Comparison of ENCODE assay signal across 11 cellular contexts in genomic region chr5:172731286-172732073, GRCh38. TPM values are rescaled to one million over a fixed set of nuclear protein-coding genes. Genes with fewer than 3 reads are reported as not detected.
DNase-seq lines count a peak whose midpoint lies in the region; ATAC-seq, FAIRE-seq and TF ChIP-seq lines count a peak whose summit lies in the region.
"Had no signal": no experiment of that assay in that cellular context is flagged by ENCODE, and none has a peak within 500 bp of the region (broad histone marks: within the 10 kb centered on the region; RNA-seq: fewer than 3 reads in every experiment).

No MANE protein-coding gene starts in this region.

- H2BK120ac ChIP-seq in H1 (replicated peaks; ENCODE audit: low read depth, low read length): no peak overlapping the region

- no peak overlapping the region for H2BK5ac ChIP-seq in H1 (ENCODE audit: low read depth, low read length)

- H3K79me1 ChIP-seq in H1 (ENCODE audit: low read depth, low read length): no peaks in the 10 kb centered on the region

- POLR2A ChIA-PET in H1 (lab: Charles Lee; ENCODE audit: partially characterized antibody): interaction anchor here (1.0 kb wide), 1 partner anchor 23 kb away, joined by 3 read pairs; no protein-coding TSS in a partner anchor
- POLR2A ChIA-PET in activated CD4-positive, alpha-beta T cell treated with anti-CD3 and anti-CD28 coated beads, Interleukin-2, amount 10 ng/mL, durations not matched to agents 7 days and 5 days (lab: Charles Lee): no interaction called here

- DNase-seq in left ventricle myocardium inferior (no peak), heart left ventricle (no peak), H1 (ENCODE audit: low read depth in 1 of 2, low spot score in 2 of 2) (no peak), GM13977 (ENCODE audit: low spot score) (no peak), NCI-H2227 treated with DMSO at 0.1 percent for 48 hours (lab: John Stamatoyannopoulos, UW) (no peak)
- no peak for DNase-seq in activated CD4-positive, alpha-beta T cell treated with anti-CD3 and anti-CD28 coated beads, Interleukin-2, amount 10 ng/mL, durations not matched to agents 7 days and 5 days

- peaks cover 43% of the 10 kb centered on the region for H3K4me1 ChIP-seq in left ventricle myocardium inferior
- H3K4me1 ChIP-seq in heart left ventricle: peaks cover 6 to 31% (median 24%) of the 10 kb centered on the region in 12 donors
- peaks cover 0 to 6% (median under 1%) of the 10 kb centered on the region in 4 experiments; a peak in 2 of 7 replicates for H3K4me1 ChIP-seq in H1 (replicated peaks in 1 of 4; ENCODE audit: control insufficient read depth in 3 of 4, insufficient read depth in 4 of 4, low read length in 3 of 4)
- H3K4me1 ChIP-seq in muscle layer of duodenum (ENCODE audit: control insufficient read depth in 1 of 2, insufficient read depth in 2 of 2, low read length in 2 of 2): peaks cover 10 to 17% of the 10 kb centered on the region in 2 donors

- H3K9ac ChIP-seq in H1 (replicated peaks in 1 of 4; ENCODE audit: extremely low read depth in 1 of 4, low read depth in 3 of 4, low read length in 3 of 4): no peak overlapping the region

- no peaks in the 10 kb centered on the region for H4K20me1 ChIP-seq in H1 (replicated peaks in 1 of 2; ENCODE audit: control insufficient read depth in 1 of 2, insufficient read depth in 2 of 2, low read length in 2 of 2)

- TF ChIP-seq POLR2A in heart left ventricle (IDR thresholded peaks at IDR 0.05) (no peak), H1 (IDR thresholded peaks at IDR 0.05; ENCODE audit: control extremely low read depth in 1 of 2, low read depth in 2 of 2, low read length in 2 of 2) (no peak)

- no peak overlapping the region for H2BK20ac ChIP-seq in H1 (ENCODE audit: low read length)

- H3K4me3 ChIP-seq in left ventricle myocardium inferior (no peak overlapping the region), heart left ventricle (no peak overlapping the region), H1 (ENCODE audit: extremely low read depth in 1 of 4, insufficient read depth in 2 of 4, low read depth in 3 of 4, low read length in 4 of 4) (no peak overlapping the region), muscle layer of duodenum (ENCODE audit: low read depth in 1 of 2, low read length in 2 of 2) (no peak overlapping the region)

- in situ Hi-C loops in GM13977 (cut with MboI; ENCODE audit: low pct_unique_long_range_greater_than_20kb, low sequenced_read_pairs, unreplicated experiment): no loop called here

- WGBS in heart left ventricle, 4 donors: 85 to 91% (median 88%) methylated on average over 20 to 23 of the region's 23 CpGs
- WGBS in H1 (ENCODE audit: extremely low coverage in 1 of 2, insufficient coverage in 1 of 2, insufficient read length in 1 of 2, insufficient replicate concordance in 2 of 2, low coverage in 1 of 2, low lambda C conversion rate in 2 of 2, missing lambda C conversion rate in 1 of 2), 2 experiments: 87% methylated on average over 23 of the region's 23 CpGs; no CpG with 5 or more reads in 1 of the 2 experiments

- no peak overlapping the region for H4K8ac ChIP-seq in H1 (ENCODE audit: extremely low read depth, insufficient read depth, low read length)

- FAIRE-seq in H1 (lab: Jason Lieb, UNC): no peak
- FAIRE-seq: endothelial cell of umbilical vein had no signal

- H3K79me2 ChIP-seq in H1 (ENCODE audit: control insufficient read depth in 1 of 2, insufficient read depth in 2 of 2, low read length in 2 of 2): no peaks in the 10 kb centered on the region

- TF ChIP-seq EP300 in H1 (IDR thresholded peaks at IDR 0.05; ENCODE audit: borderline replicate concordance in 1 of 2, low read depth in 2 of 2, low read length in 2 of 2): no peak

- no peaks in the 10 kb centered on the region for H3K36me3 Mint-ChIP-seq in activated CD4-positive, alpha-beta T cell treated with anti-CD3 and anti-CD28 coated beads, Interleukin-2, amount 10 ng/mL, durations not matched to agents 7 days and 5 days (ENCODE audit: low read depth)

- no peaks in the 10 kb centered on the region for H3K27me3 ChIP-seq in left ventricle myocardium inferior (ENCODE audit: low read depth)
- no peaks in the 10 kb centered on the region for H3K27me3 ChIP-seq in heart left ventricle
- peaks cover 0 to 2% (median 0%) of the 10 kb centered on the region in 4 experiments; a peak in 1 of 7 replicates for H3K27me3 ChIP-seq in H1 (replicated peaks in 1 of 4; ENCODE audit: control insufficient read depth in 3 of 4, extremely low read depth in 1 of 4, insufficient read depth in 3 of 4, low read length in 3 of 4)
- H3K27me3 ChIP-seq in muscle layer of duodenum (ENCODE audit: low read depth, low read length): no peaks in the 10 kb centered on the region

- no peak overlapping the region for H3K23ac ChIP-seq in H1 (ENCODE audit: insufficient read length)

- CTCF ChIA-PET in H1 (lab: Charles Lee; ENCODE audit: partially characterized antibody): interaction anchor here (2.9 to 4.0 kb wide), 2 partner anchors 18 to 42 kb away, joined by 10 to 29 read pairs; no protein-coding TSS in a partner anchor
- CTCF ChIA-PET in activated CD4-positive, alpha-beta T cell treated with anti-CD3 and anti-CD28 coated beads, Interleukin-2, amount 10 ng/mL, durations not matched to agents 7 days and 5 days (lab: Charles Lee): no interaction called here

- no peak overlapping the region for H2BK12ac ChIP-seq in H1 (ENCODE audit: low read depth, low read length)

- H3K14ac ChIP-seq in H1 (ENCODE audit: insufficient read length): no peak overlapping the region

- no peaks in the 10 kb centered on the region for H3K36me3 ChIP-seq in left ventricle myocardium inferior
- no peaks in the 10 kb centered on the region for H3K36me3 ChIP-seq in heart left ventricle
- no peaks in the 10 kb centered on the region for H3K36me3 ChIP-seq in H1 (ENCODE audit: control insufficient read depth in 2 of 4, insufficient read depth in 4 of 4, low read length in 3 of 4)
- H3K36me3 ChIP-seq in muscle layer of duodenum (ENCODE audit: control insufficient read depth in 1 of 2, insufficient read depth in 2 of 2, low read length in 2 of 2): no peaks in the 10 kb centered on the region

- H3K9me3 ChIP-seq in left ventricle myocardium inferior (replicated peaks): no peaks in the 10 kb centered on the region
- H3K9me3 ChIP-seq in heart left ventricle: no peaks in the 10 kb centered on the region
- no peaks in the 10 kb centered on the region for H3K9me3 ChIP-seq in H1 (ENCODE audit: insufficient read depth in 2 of 2, low read depth in 1 of 2, low read length in 1 of 2)
- H3K9me3 ChIP-seq in muscle layer of duodenum (ENCODE audit: control insufficient read depth in 1 of 2, low read length in 2 of 2): no peaks in the 10 kb centered on the region

- H2AFZ ChIP-seq in H1 (ENCODE audit: low read length): no peak overlapping the region

- no peaks in the 10 kb centered on the region for H3K9me3 Mint-ChIP-seq in activated CD4-positive, alpha-beta T cell treated with anti-CD3 and anti-CD28 coated beads, Interleukin-2, amount 10 ng/mL, durations not matched to agents 7 days and 5 days
- H3K9me3 Mint-ChIP-seq: activated T-helper 1 cell treated with anti-CD3 and anti-CD28 coated beads, Interleukin-12 subunit alpha, Interleukin-12 subunit beta, Interleukin-2, Interleukin-4 antibody, amounts not matched to agents 30 ng/mL and 10 ng/mL and 1 ng/mL, durations not matched to agents 14 hours and 24 hours and 36 hours had no signal

- no peak overlapping the region for H3K4ac ChIP-seq in H1 (replicated peaks; ENCODE audit: insufficient read length, low read depth, low read length)

- H3K4me2 ChIP-seq in H1 (ENCODE audit: insufficient read depth in 1 of 2, low read depth in 2 of 2, low read length in 2 of 2): no peak overlapping the region

- H4K91ac ChIP-seq in H1 (replicated peaks; ENCODE audit: insufficient read length, low read length): no peak overlapping the region

- no peak for TF ChIP-seq CTCF in left ventricle myocardium inferior (IDR thresholded peaks at IDR 0.05; ENCODE audit: borderline replicate concordance)
- no peak for TF ChIP-seq CTCF in heart left ventricle (IDR thresholded peaks at IDR 0.05)
- no peak for TF ChIP-seq CTCF in H1 (IDR thresholded peaks at IDR 0.05; ENCODE audit: control extremely low read depth in 1 of 3, insufficient read depth in 1 of 3, low read depth in 1 of 3, low read length in 3 of 3)
- TF ChIP-seq CTCF in GM13977 (IDR thresholded peaks at IDR 0.05; ENCODE audit: extremely low read depth, insufficient read depth, missing control alignments): no peak

- H3K23me2 ChIP-seq in H1 (ENCODE audit: low read depth, low read length): peaks cover 1% of the 10 kb centered on the region; the same call in 1 of the 2 replicates

- no peak overlapping the region for H3K18ac ChIP-seq in H1 (ENCODE audit: extremely low read depth, low read length)

- no peak for TF ChIP-seq RAD21 in H1 (IDR thresholded peaks at IDR 0.05 in 1 of 2, conservative IDR thresholded peaks at IDR 0.05 in 1 of 2; ENCODE audit: low read depth in 2 of 2, low read length in 2 of 2)

- H2AK5ac ChIP-seq in H1 (ENCODE audit: low read depth, low read length): no peak overlapping the region

- H3K27ac ChIP-seq in left ventricle myocardium inferior (replicated peaks): peak overlapping the region; percentile 94
- peak overlapping the region in 5 of 12 donors; percentile 86 to 99 (median 96) for H3K27ac ChIP-seq in heart left ventricle
- no peak overlapping the region for H3K27ac ChIP-seq in H1 (ENCODE audit: low read depth, low read length)
- peak overlapping the region; percentile 45 for H3K27ac ChIP-seq in muscle layer of duodenum (ENCODE audit: low read length)
- H3K27ac ChIP-seq: HL-60 had no signal

- H3K56ac ChIP-seq in H1 (replicated peaks; ENCODE audit: insufficient read length, low read depth, low read length): no peak overlapping the region

- H4K5ac ChIP-seq in H1 (ENCODE audit: insufficient read length, low read depth, low read length): no peak overlapping the region

- H3K27ac Mint-ChIP-seq in activated CD4-positive, alpha-beta T cell treated with anti-CD3 and anti-CD28 coated beads, Interleukin-2, amount 10 ng/mL, durations not matched to agents 7 days and 5 days: no peak overlapping the region
- H3K27ac Mint-ChIP-seq: activated T-helper 1 cell treated with anti-CD3 and anti-CD28 coated beads, Interleukin-12 subunit alpha, Interleukin-12 subunit beta, Interleukin-2, Interleukin-4 antibody, amounts not matched to agents 30 ng/mL and 10 ng/mL and 1 ng/mL, durations not matched to agents 14 hours and 24 hours and 36 hours had no signal

- intact Hi-C loops in left ventricle myocardium inferior (cut with micrococcal nuclease): no loop called here
- intact Hi-C loops in heart left ventricle (cut with DNase I): loop anchor here in 1 of 10 donors (5.0 kb wide), 1 partner anchor 36 kb away; no protein-coding TSS in a partner anchor

- H2BK15ac ChIP-seq in H1 (ENCODE audit: low read length): no peak overlapping the region

- no peak overlapping the region for H3K4me3 Mint-ChIP-seq in activated CD4-positive, alpha-beta T cell treated with anti-CD3 and anti-CD28 coated beads, Interleukin-2, amount 10 ng/mL, durations not matched to agents 7 days and 5 days
- H3K4me3 Mint-ChIP-seq: activated T-helper 1 cell treated with anti-CD3 and anti-CD28 coated beads, Interleukin-12 subunit alpha, Interleukin-12 subunit beta, Interleukin-2, Interleukin-4 antibody, amounts not matched to agents 30 ng/mL and 10 ng/mL and 1 ng/mL, durations not matched to agents 14 hours and 24 hours and 36 hours had no signal

- no peaks in the 10 kb centered on the region for H3K27me3 Mint-ChIP-seq in activated CD4-positive, alpha-beta T cell treated with anti-CD3 and anti-CD28 coated beads, Interleukin-2, amount 10 ng/mL, durations not matched to agents 7 days and 5 days

- H3K4me1 Mint-ChIP-seq in activated CD4-positive, alpha-beta T cell treated with anti-CD3 and anti-CD28 coated beads, Interleukin-2, amount 10 ng/mL, durations not matched to agents 7 days and 5 days: no peaks in the 10 kb centered on the region

- no peak for ATAC-seq in heart left ventricle
- ATAC-seq in HG03354 (IDR thresholded peaks at IDR 0.05; ENCODE audit: poor library complexity, severe bottlenecking, unreplicated experiment): no peak

RNA-seq across cellular contexts. Expression of gene DUSP1, which starts 39.5 kb away (rescaled TPM):
- total RNA-seq in left ventricle myocardium inferior (85.0 TPM), heart left ventricle (100 to 1,000 TPM in 4 of 9 donors, 10 to 100 TPM in 5; 39.9 to 335 (median 78.2) TPM)
- polyA plus RNA-seq in heart left ventricle (100 to 1,000 TPM in 1 of 2 donors, 10 to 100 TPM in 1; 24.3 to 116 TPM), H1 (2011; rRNA removed) (11.4 and 11.7 TPM in 2 replicates)
- total RNA-seq in H1 (2021; fragmentation: NEBNext Ultra II Directional; extraction: Animal tissue kit (Norgen Biotek cat#: 25700)): 6.5 and 8.6 TPM in 2 replicates
- 11.3 TPM for polyA plus RNA-seq in H1 (2011; cell fraction: cytosol; rRNA removed)
- 15.3 TPM for polyA plus RNA-seq in H1 (2011; cell fraction: nucleus; rRNA removed)
- 6.9 to 8.1 TPM (median 7.2 TPM) in 4 replicates for polyA plus RNA-seq in H1 (2012, experiment 1 of 2)
- polyA plus RNA-seq in H1 (2012, experiment 2 of 2): 7.6 TPM
- polyA plus RNA-seq in H1 (2013, experiment 1 of 2): 3.2 TPM
- polyA plus RNA-seq in H1 (2013, experiment 2 of 2): 2.9 TPM
- 17.6 and 18.7 TPM in 2 replicates for polyA minus RNA-seq in H1 (2011; rRNA and poly(A)+ RNA removed)
- polyA minus RNA-seq in H1 (2011; cell fraction: cytosol; rRNA and poly(A)+ RNA removed): 10.2 TPM
- 47.4 TPM for polyA minus RNA-seq in H1 (2011; cell fraction: nucleus; rRNA and poly(A)+ RNA removed)
- total RNA-seq in activated CD4-positive, alpha-beta T cell treated with anti-CD3 and anti-CD28 coated beads, Interleukin-2, amount 10 ng/mL, durations not matched to agents 7 days and 5 days: 10 to 100 TPM; 11.3 to 14.9 TPM
